Comparison of ENCODE assay signal across 8 cellular contexts in genomic region chr20:19205999-19206398, GRCh38. TPM values are rescaled to one million over a fixed set of nuclear protein-coding genes. Genes with fewer than 3 reads are reported as not detected.
DNase-seq lines count a peak whose midpoint lies in the region; ATAC-seq and TF ChIP-seq lines count a peak whose summit lies in the region.

No MANE protein-coding gene starts in this region.

- H3K27ac ChIP-seq in Peyer's patch (no peak overlapping the region), heart left ventricle (no peak overlapping the region)

- CTCF ChIA-PET in GM10248 (lab: Yijun Ruan, JAX) = interaction anchor here (0.6 to 5.4 kb wide), 34 partner anchors 8 to 573 kb away, joined by 3 to 91 read pairs (median 4); no protein-coding TSS in a partner anchor

- POLR2A ChIA-PET in GM10248 (lab: Yijun Ruan, JAX) = no interaction called here

- WGBS in heart left ventricle, 4 donors = 13 to 30% (median 15%) methylated on average over 3 to 8 of the region's 8 CpGs

- peak; percentile 65 for DNase-seq in GM10248 (ENCODE audit: extremely low spot score)
- peak; percentile 84 for DNase-seq in HT-29 (ENCODE audit: low spot score)
- DNase-seq in Peyer's patch = peak; percentile 46 to 90 (median 86)
- peak; percentile 7 to 57 (median 47) for DNase-seq in activated naive CD4-positive, alpha-beta T cell (lab: John Stamatoyannopoulos, UW)
- DNase-seq in heart left ventricle = peak; percentile 46 to 82 (median 64)
- no peak for DNase-seq in retinal pigment epithelial cell (ENCODE audit: low read depth)
- DNase-seq in GF-D8 (lab: John Stamatoyannopoulos, UW) = no peak

- no peaks in the 10 kb centered on the region for H3K27me3 ChIP-seq in Peyer's patch
- H3K27me3 ChIP-seq in heart left ventricle = peaks cover 0 to 12% (median 0%) of the 10 kb centered on the region in 9 donors

- no peaks in the 10 kb centered on the region for H3K9me3 ChIP-seq in Peyer's patch
- H3K9me3 ChIP-seq in heart left ventricle = no peaks in the 10 kb centered on the region

- H3K4me1 ChIP-seq in Peyer's patch (peaks cover 0 to 4% (median 0%) of the 10 kb centered on the region in 4 donors), heart left ventricle (peaks cover 0 to 4% (median 0%) of the 10 kb centered on the region in 12 donors)

- TF ChIP-seq POLR2A in Peyer's patch (IDR thresholded peaks at IDR 0.05) (no peak), heart left ventricle (IDR thresholded peaks at IDR 0.05) (no peak)

- TF ChIP-seq CTCF in GM10248 (IDR thresholded peaks at IDR 0.05; ENCODE audit: control extremely low read depth, extremely low read depth, low read depth, missing control alignments) (peak; percentile 83), Peyer's patch (IDR thresholded peaks at IDR 0.05) (peak in 5 of 6 experiments; percentile 57 to 79 (median 73)), heart left ventricle (IDR thresholded peaks at IDR 0.05) (peak; percentile 77 to 92 (median 84)), retinal pigment epithelial cell (conservative IDR thresholded peaks at IDR 0.05; ENCODE audit: low read depth, low read length) (peak; percentile 62)

- intact Hi-C loops in heart left ventricle (cut with DNase I) = loop anchor here (1.0 to 10.0 kb wide), 12 partner anchors 169 to 571 kb away; no protein-coding TSS in a partner anchor

- ATAC-seq in heart left ventricle (peak in 3 of 4 donors; percentile 48 to 70 (median 61)), GM19324 (IDR thresholded peaks at IDR 0.05; ENCODE audit: low FRiP score, unreplicated experiment) (no peak)

- H3K36me3 ChIP-seq in Peyer's patch (no peaks in the 10 kb centered on the region), heart left ventricle (no peaks in the 10 kb centered on the region)

- no peak overlapping the region for H3K4me3 ChIP-seq in Peyer's patch
- H3K4me3 ChIP-seq in heart left ventricle = no peak overlapping the region
- no peak overlapping the region for H3K4me3 ChIP-seq in retinal pigment epithelial cell (ENCODE audit: low read length)

RNA-seq across cellular contexts. Expression of gene SLC24A3, which starts 6.4 kb away (rescaled TPM):
- total RNA-seq in HT-29 (2014; rRNA removed; shearing (Covaris generic)) = not detected in 2 replicates
- total RNA-seq in Peyer's patch = 10 to 100 TPM in 1 of 4 donors, 1 to 10 TPM in 3; 1.6 to 38.8 (median 3.7) TPM
- 1 to 10 TPM in 3 of 9 donors, under 1 TPM in 6; 0.26 to 3.9 (median 0.77) TPM for total RNA-seq in heart left ventricle
- under 1 TPM; 0.34 to 0.86 TPM for polyA plus RNA-seq in heart left ventricle

Comparison
In these comparisons a context has a peak if more than half of its experiments do, and no peak if none do; other contexts are left out.
1. DNase-seq: peak in GM10248 (single experiment), HT-29 (single experiment), Peyer's patch (3 of 3), activated naive CD4-positive, alpha-beta T cell (4 of 4) and heart left ventricle (5 of 5); none in retinal pigment epithelial cell (single experiment) and GF-D8 (single experiment).
2. Peak in every context shown above with its lines, with median percentiles within 50 percentile points of each other: CTCF ChIP-seq.